13 cellular contexts compared by ENCODE assay signal in the genomic region with DNA sequence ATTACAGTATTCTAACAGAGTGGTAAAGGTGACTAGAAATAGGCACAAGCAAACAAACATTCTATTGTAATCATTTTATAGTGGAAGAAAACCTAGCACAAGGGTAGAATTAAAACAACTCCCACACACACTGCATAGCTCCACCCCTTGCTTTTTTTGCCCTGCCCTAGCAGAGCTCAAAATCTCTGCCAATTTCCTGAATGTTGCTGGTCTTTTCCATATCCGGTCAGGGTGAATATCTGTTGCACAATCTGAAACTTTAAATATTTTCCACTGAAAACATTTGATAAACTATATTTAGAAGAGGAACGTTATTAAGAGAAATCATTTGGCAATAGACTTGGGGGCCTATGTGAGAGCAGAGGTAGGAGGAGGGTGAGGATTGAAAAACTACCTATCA. TPM values are rescaled to one million over a fixed set of nuclear protein-coding genes. Genes with fewer than 3 reads are reported as not detected.
DNase-seq lines count a peak whose midpoint lies in the region; ATAC-seq and TF ChIP-seq lines count a peak whose summit lies in the region.
"Had no signal": no experiment of that assay in that cellular context is flagged by ENCODE, and none has a peak within 500 bp of the region (broad histone marks: within the 10 kb centered on the region; RNA-seq: fewer than 3 reads in every experiment).

No MANE protein-coding gene starts in this region.

- H3K79me1 ChIP-seq in neuronal stem cell (ENCODE audit: low read depth, low read length), result no peaks in the 10 kb centered on the region

- H3K9me3 ChIP-seq in fibroblast of lung (ENCODE audit: control insufficient read depth, insufficient read depth, low read depth, low read length), result no peaks in the 10 kb centered on the region
- no peaks in the 10 kb centered on the region for H3K9me3 ChIP-seq in parathyroid adenoma (ENCODE audit: control insufficient read depth, low read length)
- peaks cover 0 to 2% of the 10 kb centered on the region in 2 donors for H3K9me3 ChIP-seq in neuronal stem cell (replicated peaks in 1 of 2; ENCODE audit: control insufficient read depth in 2 of 2, insufficient read depth in 1 of 2, low read depth in 1 of 2, low read length in 2 of 2)
- H3K9me3 ChIP-seq: prostate gland had no signal

- no peak overlapping the region for H2AFZ ChIP-seq in fibroblast of lung (ENCODE audit: low read length)
- no peak overlapping the region for H2AFZ ChIP-seq in parathyroid adenoma
- no peak overlapping the region for H2AFZ ChIP-seq in neuronal stem cell (ENCODE audit: low read length)

- DNase-seq in AG20443 (ENCODE audit: low spot score), result peak; percentile 54
- peak; percentile 51 for DNase-seq in NOMO-1 treated with DMSO at 0.1 percent for 48 hours (lab: John Stamatoyannopoulos, UW; ENCODE audit: unreplicated experiment)
- DNase-seq in fibroblast of lung (ENCODE audit: low read depth in 2 of 2), result peak; percentile 39 to 75
- no peak for DNase-seq in effector CD8-positive, alpha-beta T cell (lab: John Stamatoyannopoulos, UW)
- no peak for DNase-seq in neuronal stem cell (ENCODE audit: low spot score)
- no peak for DNase-seq in ACHN
- DNase-seq: activated CD4-positive, alpha-beta memory T cell treated with anti-CD3 and anti-CD28 coated beads for 36 hours; MM.1S; NCI-H526 treated with DMSO at 0.1 percent for 48 hours had no signal

- ATAC-seq in HG03095 (IDR thresholded peaks at IDR 0.05; ENCODE audit: unreplicated experiment), result no peak

- no peak overlapping the region for H3K4me3 ChIP-seq in fibroblast of lung (replicated peaks in 1 of 4; ENCODE audit: control extremely low read depth in 1 of 4, insufficient read depth in 1 of 4, low read depth in 3 of 4, low read length in 4 of 4)
- H3K4me3 ChIP-seq in parathyroid adenoma (ENCODE audit: low read depth, low read length), result no peak overlapping the region
- no peak overlapping the region for H3K4me3 ChIP-seq in neuronal stem cell (ENCODE audit: low read length in 2 of 2)
- H3K4me3 ChIP-seq: prostate gland, SK-N-MC had no signal

- H2BK120ac ChIP-seq in neuronal stem cell (ENCODE audit: low read depth, low read length), result no peak overlapping the region

- H3K4ac ChIP-seq in neuronal stem cell (ENCODE audit: low read length), result no peak overlapping the region

- in situ Hi-C loops in ACHN (cut with HindIII; ENCODE audit: low pct_ligation_motif_present, low pct_unique_long_range_greater_than_20kb, low sequenced_read_pairs), result no loop called here

- H3K36me3 ChIP-seq in fibroblast of lung (ENCODE audit: control insufficient read depth, insufficient read depth, low read length) (no peaks in the 10 kb centered on the region), parathyroid adenoma (ENCODE audit: control insufficient read depth, insufficient read depth, low read length) (no peaks in the 10 kb centered on the region), neuronal stem cell (replicated peaks in 1 of 2; ENCODE audit: control insufficient read depth in 2 of 2, insufficient read depth in 2 of 2, low read length in 2 of 2) (peaks cover 0 to 3% of the 10 kb centered on the region in 2 donors)
- H3K36me3 ChIP-seq: prostate gland had no signal

- H3K18ac ChIP-seq in neuronal stem cell (ENCODE audit: low read length), result no peak overlapping the region

- H3K4me1 ChIP-seq in fibroblast of lung (ENCODE audit: control insufficient read depth, extremely low read depth, insufficient read depth, low read length), result peaks cover 3% of the 10 kb centered on the region
- H3K4me1 ChIP-seq in parathyroid adenoma, result peaks cover 4% of the 10 kb centered on the region
- peaks cover 0 to 2% of the 10 kb centered on the region in 2 donors for H3K4me1 ChIP-seq in neuronal stem cell (ENCODE audit: control insufficient read depth in 2 of 2, insufficient read depth in 1 of 2, low read depth in 1 of 2, low read length in 2 of 2)

- H3K14ac ChIP-seq in neuronal stem cell (ENCODE audit: low read length), result no peak overlapping the region

- H3K79me2 ChIP-seq in fibroblast of lung (ENCODE audit: control insufficient read depth, insufficient read depth, low read length) (no peaks in the 10 kb centered on the region), parathyroid adenoma (no peaks in the 10 kb centered on the region)

- peak overlapping the region; percentile 49 for H3K4me2 ChIP-seq in fibroblast of lung (ENCODE audit: extremely low read depth, insufficient read depth, low read length)
- peak overlapping the region; percentile 38 for H3K4me2 ChIP-seq in parathyroid adenoma (ENCODE audit: low read length)
- no peak overlapping the region for H3K4me2 ChIP-seq in neuronal stem cell (ENCODE audit: insufficient read depth, low read length, poor library complexity, severe bottlenecking)

- H3K23ac ChIP-seq in neuronal stem cell (ENCODE audit: low read depth, low read length, poor library complexity), result no peak overlapping the region

- no peaks in the 10 kb centered on the region for H4K20me1 ChIP-seq in fibroblast of lung (ENCODE audit: control insufficient read depth, extremely low read depth, insufficient read depth, low read length)

- H3K9ac ChIP-seq in fibroblast of lung (ENCODE audit: insufficient read depth, low read length) (no peak overlapping the region), parathyroid adenoma (no peak overlapping the region), neuronal stem cell (ENCODE audit: low read depth, low read length, poor library complexity) (no peak overlapping the region)

- no peak overlapping the region for H4K8ac ChIP-seq in neuronal stem cell (ENCODE audit: low read depth, low read length)

- no peak overlapping the region for H2BK12ac ChIP-seq in neuronal stem cell (ENCODE audit: low read length)

- WGBS in neuronal stem cell (ENCODE audit: extremely low coverage in 2 of 2, insufficient read length in 2 of 2, insufficient replicate concordance in 1 of 2), 2 donors, result no CpG with 5 or more reads among the region's 2 CpGs

- no peak overlapping the region for H2BK5ac ChIP-seq in neuronal stem cell (ENCODE audit: low read length)

- no peak overlapping the region for H3K27ac ChIP-seq in fibroblast of lung (ENCODE audit: insufficient read depth, low read length)
- peak overlapping the region; percentile 48 for H3K27ac ChIP-seq in parathyroid adenoma
- H3K27ac ChIP-seq in neuronal stem cell (replicated peaks; ENCODE audit: low read length), result no peak overlapping the region
- H3K27ac ChIP-seq: prostate gland, SK-N-MC had no signal

- TF ChIP-seq CTCF in fibroblast of lung (conservative IDR thresholded peaks at IDR 0.05 in 1 of 2, IDR thresholded peaks at IDR 0.05 in 1 of 2; ENCODE audit: low read depth in 1 of 2, low read length in 2 of 2), result no peak
- TF ChIP-seq CTCF in parathyroid adenoma (IDR thresholded peaks at IDR 0.05), result no peak

- no peak overlapping the region for H2BK15ac ChIP-seq in neuronal stem cell (ENCODE audit: low read length)

- H2AK5ac ChIP-seq in neuronal stem cell (ENCODE audit: low read depth, low read length), result no peak overlapping the region

- H4K91ac ChIP-seq in neuronal stem cell (ENCODE audit: low read depth, low read length, poor library complexity), result no peak overlapping the region

- H3K27me3 ChIP-seq in fibroblast of lung (ENCODE audit: control insufficient read depth, insufficient read depth, low read length), result no peaks in the 10 kb centered on the region
- no peaks in the 10 kb centered on the region for H3K27me3 ChIP-seq in parathyroid adenoma (ENCODE audit: control insufficient read depth, insufficient read depth, low read length)
- peaks cover 0 to 14% (median 3%) of the 10 kb centered on the region in 3 experiments for H3K27me3 ChIP-seq in neuronal stem cell (ENCODE audit: control insufficient read depth in 3 of 3, insufficient read depth in 3 of 3, low read depth in 1 of 3, low read length in 3 of 3)

RNA-seq across cellular contexts. Expression of gene SPA17, which starts 2.7 kb away (rescaled TPM):
- total RNA-seq in fibroblast of lung, result 10.0 and 18.0 TPM in 2 replicates
- polyA plus RNA-seq in fibroblast of lung, result 19.1 and 27.0 TPM in 2 replicates
- polyA plus RNA-seq in fibroblast of lung (2012), result 24.9 and 28.6 TPM in 2 replicates
- 0.11 TPM in 1 of 2 replicates, not detected in the other for polyA minus RNA-seq in fibroblast of lung (ENCODE audit: low replicate concordance)
- polyA plus RNA-seq in neuronal stem cell (2013, experiment 1 of 2), result 64.1 TPM
- polyA plus RNA-seq in neuronal stem cell (2013, experiment 2 of 2), result 64.0 TPM

RNA-seq across cellular contexts. Expression of gene SIAE, which starts 2.8 kb away (rescaled TPM):
- total RNA-seq in fibroblast of lung, result 23.1 and 28.9 TPM in 2 replicates
- 42.3 and 67.0 TPM in 2 replicates for polyA plus RNA-seq in fibroblast of lung
- polyA plus RNA-seq in fibroblast of lung (2012), result 18.2 and 33.0 TPM in 2 replicates
- 12.3 and 23.8 TPM in 2 replicates for polyA minus RNA-seq in fibroblast of lung (ENCODE audit: low replicate concordance)
- 1.9 TPM for polyA plus RNA-seq in neuronal stem cell (2013, experiment 1 of 2)
- polyA plus RNA-seq in neuronal stem cell (2013, experiment 2 of 2), result 1.9 TPM

RNA-seq across cellular contexts. Expression of gene TBRG1, which starts 53.7 kb away (rescaled TPM):
- 30.0 and 36.2 TPM in 2 replicates for total RNA-seq in fibroblast of lung
- polyA plus RNA-seq in fibroblast of lung, result 21.6 and 31.0 TPM in 2 replicates
- polyA plus RNA-seq in fibroblast of lung (2012), result 17.1 and 23.0 TPM in 2 replicates
- polyA minus RNA-seq in fibroblast of lung (ENCODE audit: low replicate concordance), result 6.6 and 10.1 TPM in 2 replicates
- 23.7 TPM for polyA plus RNA-seq in neuronal stem cell (2013, experiment 1 of 2)
- polyA plus RNA-seq in neuronal stem cell (2013, experiment 2 of 2), result 23.6 TPM

Comparison
In these comparisons a context has a peak if more than half of its experiments do, and no peak if none do; other contexts are left out.
1. DNase-seq: peak in AG20443 (single experiment), NOMO-1 treated with DMSO at 0.1 percent for 48 hours (single experiment) and fibroblast of lung (2 of 2); none in effector CD8-positive, alpha-beta T cell (single experiment), neuronal stem cell (single experiment) and ACHN (single experiment).